15 cellular contexts compared by ENCODE assay signal in the genomic region with DNA sequence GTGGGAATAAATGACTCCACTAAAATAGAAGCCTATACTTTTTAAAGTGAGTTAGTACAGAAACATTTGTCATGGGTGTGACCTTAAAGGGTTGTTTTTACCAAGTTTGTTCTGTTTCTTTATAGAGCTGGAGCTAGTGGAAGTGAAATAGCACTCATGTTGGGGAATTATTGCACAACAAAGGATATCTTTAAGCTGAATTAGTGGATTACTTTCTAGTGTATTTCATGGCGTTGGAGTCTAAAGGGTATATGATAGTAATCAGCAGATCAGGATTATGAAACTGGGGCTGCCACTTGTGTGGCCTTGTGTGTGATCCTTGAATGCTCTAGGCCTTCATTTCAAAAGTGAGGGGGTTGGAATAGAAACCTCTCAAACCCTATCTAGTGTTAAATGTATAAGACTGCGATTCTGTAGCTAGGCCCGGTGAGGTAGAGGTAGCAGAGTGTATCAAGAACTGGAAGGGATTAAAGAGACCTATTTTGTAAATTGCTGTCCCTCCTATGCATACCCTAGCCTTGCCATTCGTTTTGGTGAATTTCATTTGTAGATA.
DNase-seq lines count a peak whose midpoint lies in the region; ATAC-seq and TF ChIP-seq lines count a peak whose summit lies in the region.
"Had no signal": no experiment of that assay in that cellular context is flagged by ENCODE, and none has a peak within 500 bp of the region (broad histone marks: within the 10 kb centered on the region; RNA-seq: fewer than 3 reads in every experiment).

No MANE protein-coding gene starts in this region.

- peaks cover 5% of the 10 kb centered on the region for H3K9me3 Mint-ChIP-seq in MCF 10A (ENCODE audit: unreplicated experiment)
- H3K9me3 Mint-ChIP-seq: activated naive CD4-positive, alpha-beta T cell treated with anti-CD3 and anti-CD28 coated beads, Interleukin-2, amount 50 U/mL, for 24 hours had no signal

- intact Hi-C loops in MCF 10A (cut with micrococcal nuclease), result no loop called here
- intact Hi-C loops in breast epithelium (cut with DNase I; ENCODE audit: low total_unique reads), result no loop called here
- intact Hi-C loops in upper lobe of right lung (cut with DNase I), result no loop called here

- peak overlapping the region; percentile 57 for H3K27ac Mint-ChIP-seq in MCF 10A (ENCODE audit: low read depth, unreplicated experiment)
- H3K27ac Mint-ChIP-seq: activated naive CD4-positive, alpha-beta T cell treated with anti-CD3 and anti-CD28 coated beads, Interleukin-2, amount 50 U/mL, for 24 hours had no signal

- H3K4me3 ChIP-seq in breast epithelium (peak overlapping the region in 1 of 3 donors; percentile 10), upper lobe of right lung (no peak overlapping the region)
- H3K4me3 ChIP-seq: heart right ventricle, lower lobe of right lung had no signal

- CTCF ChIA-PET in MCF 10A (lab: Yijun Ruan, JAX), result interaction anchor here (0.6 to 1.2 kb wide), 4 partner anchors 18 to 1982 kb away, joined by 3 to 5 read pairs (median 4); no protein-coding TSS in a partner anchor

- peaks cover 6% of the 10 kb centered on the region for H3K36me3 Mint-ChIP-seq in MCF 10A (ENCODE audit: insufficient read depth, unreplicated experiment)
- H3K36me3 Mint-ChIP-seq: activated naive CD4-positive, alpha-beta T cell treated with anti-CD3 and anti-CD28 coated beads, Interleukin-2, amount 50 U/mL, for 24 hours had no signal

- no peak for TF ChIP-seq CTCF in MCF 10A (IDR thresholded peaks at IDR 0.05; ENCODE audit: unreplicated experiment)
- TF ChIP-seq CTCF in breast epithelium (IDR thresholded peaks at IDR 0.05), result no peak
- no peak for TF ChIP-seq CTCF in upper lobe of right lung (IDR thresholded peaks at IDR 0.05)

- no peak overlapping the region for H3K4me3 Mint-ChIP-seq in MCF 10A (ENCODE audit: unreplicated experiment)
- H3K4me3 Mint-ChIP-seq: activated naive CD4-positive, alpha-beta T cell treated with anti-CD3 and anti-CD28 coated beads, Interleukin-2, amount 50 U/mL, for 24 hours had no signal

- no TSS peak for BruUV-seq in MCF 10A (replicated peaks; lab: Mats Ljungman, UMichigan)

- H3K27me3 ChIP-seq in breast epithelium, result no peaks in the 10 kb centered on the region
- H3K27me3 ChIP-seq in upper lobe of right lung, result no peaks in the 10 kb centered on the region
- H3K27me3 ChIP-seq: dorsolateral prefrontal cortex, heart right ventricle had no signal

- in situ Hi-C loops in SK-MEL-5 (cut with HindIII; ENCODE audit: low pct_unique_long_range_greater_than_20kb, low sequenced_read_pairs), result no loop called here

- H3K4me1 Mint-ChIP-seq in MCF 10A (ENCODE audit: insufficient read depth, unreplicated experiment), result peaks cover 15% of the 10 kb centered on the region

- DNase-seq in MCF 10A (ENCODE audit: unreplicated experiment) (no peak), breast epithelium (ENCODE audit: low spot score in 2 of 2) (no peak), SK-MEL-5 (ENCODE audit: low read depth, low spot score) (peak; percentile 5), left lobe of liver (ENCODE audit: low spot score) (no peak), upper lobe of right lung (no peak), T1000 (lab: John Stamatoyannopoulos, UW) (no peak)
- DNase-seq in activated naive CD4-positive, alpha-beta T cell treated with anti-CD3 and anti-CD28 coated beads, Interleukin-2, amount 50 U/mL, for 16 hours, result no peak
- DNase-seq in activated effector memory CD4-positive, alpha-beta T cell treated with Interleukin-2 at 50 U/mL for 16 hours, result no peak
- DNase-seq: dorsolateral prefrontal cortex, heart right ventricle, lower lobe of right lung, NCI-H1694, NCI-H748 treated with DMSO at 0.1 percent for 48 hours had no signal

- ATAC-seq in left lobe of liver (peak; percentile 4), upper lobe of right lung (no peak)
- ATAC-seq: heart right ventricle, lower lobe of right lung had no signal

- no peaks in the 10 kb centered on the region for H3K36me3 ChIP-seq in breast epithelium
- peaks cover 16% of the 10 kb centered on the region for H3K36me3 ChIP-seq in upper lobe of right lung

- no peak for TF ChIP-seq POLR2A in breast epithelium (IDR thresholded peaks at IDR 0.05)

- H3K9me3 ChIP-seq in breast epithelium, result no peaks in the 10 kb centered on the region
- H3K9me3 ChIP-seq in upper lobe of right lung, result no peaks in the 10 kb centered on the region
- H3K9me3 ChIP-seq: lower lobe of right lung had no signal

- peaks cover 0 to 10% of the 10 kb centered on the region in 2 donors for H3K4me1 ChIP-seq in breast epithelium
- H3K4me1 ChIP-seq in upper lobe of right lung, result peaks cover 43% of the 10 kb centered on the region

- no peaks in the 10 kb centered on the region for H3K27me3 Mint-ChIP-seq in MCF 10A (ENCODE audit: insufficient read depth, unreplicated experiment)
- H3K27me3 Mint-ChIP-seq: activated naive CD4-positive, alpha-beta T cell treated with anti-CD3 and anti-CD28 coated beads, Interleukin-2, amount 50 U/mL, for 24 hours had no signal

- H3K27ac ChIP-seq in breast epithelium (peak overlapping the region in 1 of 2 donors; percentile 1), upper lobe of right lung (peak overlapping the region; percentile 3)
- H3K27ac ChIP-seq: dorsolateral prefrontal cortex, lower lobe of right lung, parathyroid adenoma had no signal

- POLR2A ChIA-PET in MCF 10A (lab: Yijun Ruan, JAX), result no interaction called here
